Comparison of ENCODE assay signal across 9 cellular contexts in genomic region chr9:126626117-126627022, GRCh38. TPM values are rescaled to one million over a fixed set of nuclear protein-coding genes. Genes with fewer than 3 reads are reported as not detected.
DNase-seq lines count a peak whose midpoint lies in the region; ATAC-seq lines count a peak whose summit lies in the region.
"Had no signal": no experiment of that assay in that cellular context is flagged by ENCODE, and none has a peak within 500 bp of the region (broad histone marks: within the 10 kb centered on the region; RNA-seq: fewer than 3 reads in every experiment).

No MANE protein-coding gene starts in this region.

- intact Hi-C loops in left colon (cut with DNase I, micrococcal nuclease), result no loop called here

- no peak overlapping the region for H3K27ac Mint-ChIP-seq in activated T-cell treated with anti-CD3 and anti-CD28 coated beads, Interleukin-2, amount 50 U/mL, for 72 hours
- H3K27ac Mint-ChIP-seq in stimulated activated effector memory CD8-positive, alpha-beta T cell treated with anti-CD3 and anti-CD28 coated beads, Interleukin-12 subunit alpha, Interleukin-12 subunit beta, amount 100 ng/mL, for 72 hours, result no peak overlapping the region

- no peaks in the 10 kb centered on the region for H3K36me3 Mint-ChIP-seq in activated T-cell treated with anti-CD3 and anti-CD28 coated beads, Interleukin-2, amount 50 U/mL, for 72 hours (ENCODE audit: insufficient read depth in 2 of 2)
- peaks cover 6% of the 10 kb centered on the region for H3K36me3 Mint-ChIP-seq in stimulated activated effector memory CD8-positive, alpha-beta T cell treated with anti-CD3 and anti-CD28 coated beads, Interleukin-12 subunit alpha, Interleukin-12 subunit beta, amount 100 ng/mL, for 72 hours

- peak; percentile 38 for DNase-seq in DMS 273 (lab: John Stamatoyannopoulos, UW; ENCODE audit: unreplicated experiment)
- no peak for DNase-seq in DMS 273 treated with DMSO at 0.1 percent for 48 hours (lab: John Stamatoyannopoulos, UW)
- DNase-seq in activated T-cell treated with anti-CD3 and anti-CD28 coated beads, Interleukin-2, amount 50 U/mL, for 72 hours, result peak in 1 of 2 donors; percentile 19
- no peak for DNase-seq in left colon
- no peak for DNase-seq in stimulated activated effector memory CD8-positive, alpha-beta T cell treated with anti-CD3 and anti-CD28 coated beads, Interleukin-12 subunit alpha, Interleukin-12 subunit beta, amount 100 ng/mL, for 72 hours (ENCODE audit: low spot score in 2 of 2)
- DNase-seq in NOMO-1 treated with DMSO at 0.1 percent for 48 hours (lab: John Stamatoyannopoulos, UW; ENCODE audit: unreplicated experiment), result no peak
- no peak for DNase-seq in NCI-H446 (lab: John Stamatoyannopoulos, UW)
- DNase-seq: head of caudate nucleus had no signal

- peaks cover 82% of the 10 kb centered on the region for H3K27me3 Mint-ChIP-seq in activated T-cell treated with anti-CD3 and anti-CD28 coated beads, Interleukin-2, amount 50 U/mL, for 72 hours (ENCODE audit: low read depth)

- H3K9me3 Mint-ChIP-seq in activated T-cell treated with anti-CD3 and anti-CD28 coated beads, Interleukin-2, amount 50 U/mL, for 72 hours, result no peaks in the 10 kb centered on the region
- no peaks in the 10 kb centered on the region for H3K9me3 Mint-ChIP-seq in stimulated activated effector memory CD8-positive, alpha-beta T cell treated with anti-CD3 and anti-CD28 coated beads, Interleukin-12 subunit alpha, Interleukin-12 subunit beta, amount 100 ng/mL, for 72 hours

- H3K4me1 Mint-ChIP-seq in activated T-cell treated with anti-CD3 and anti-CD28 coated beads, Interleukin-2, amount 50 U/mL, for 72 hours (ENCODE audit: low read depth), result peaks cover 15% of the 10 kb centered on the region
- peaks cover 15% of the 10 kb centered on the region for H3K4me1 Mint-ChIP-seq in stimulated activated effector memory CD8-positive, alpha-beta T cell treated with anti-CD3 and anti-CD28 coated beads, Interleukin-12 subunit alpha, Interleukin-12 subunit beta, amount 100 ng/mL, for 72 hours

- no peak for ATAC-seq in activated T-cell treated with anti-CD3 and anti-CD28 coated beads, Interleukin-2, amount 50 U/mL, for 72 hours (replicated peaks in 1 of 2)
- ATAC-seq in left colon, result peak; percentile 81
- ATAC-seq in stimulated activated effector memory CD8-positive, alpha-beta T cell treated with anti-CD3 and anti-CD28 coated beads, Interleukin-12 subunit alpha, Interleukin-12 subunit beta, amount 100 ng/mL, for 72 hours, result peak; percentile 36
- ATAC-seq in HG03439 (IDR thresholded peaks at IDR 0.05; ENCODE audit: unreplicated experiment), result no peak

- peak overlapping the region; percentile 87 for H3K4me3 Mint-ChIP-seq in activated T-cell treated with anti-CD3 and anti-CD28 coated beads, Interleukin-2, amount 50 U/mL, for 72 hours
- peak overlapping the region; percentile 76 for H3K4me3 Mint-ChIP-seq in stimulated activated effector memory CD8-positive, alpha-beta T cell treated with anti-CD3 and anti-CD28 coated beads, Interleukin-12 subunit alpha, Interleukin-12 subunit beta, amount 100 ng/mL, for 72 hours

RNA-seq across cellular contexts. Expression of gene LMX1B, which starts 12.6 kb away (rescaled TPM):
- total RNA-seq in activated T-cell treated with anti-CD3 and anti-CD28 coated beads, Interleukin-2, amount 50 U/mL, for 72 hours, result not detected
- under 1 TPM in 1 of 2 donors, not detected in 1; 0.14 TPM for total RNA-seq in left colon

Comparison
In these comparisons a context has a peak if more than half of its experiments do, and no peak if none do; other contexts are left out.
1. ATAC-seq: peak in left colon (single experiment) and stimulated activated effector memory CD8-positive, alpha-beta T cell treated with anti-CD3 and anti-CD28 coated beads, Interleukin-12 subunit alpha, Interleukin-12 subunit beta, amount 100 ng/mL, for 72 hours (single experiment); none in activated T-cell treated with anti-CD3 and anti-CD28 coated beads, Interleukin-2, amount 50 U/mL, for 72 hours (0 of 2) and HG03439 (single experiment).